Comparison of ENCODE assay signal across 1 cellular context in the genomic region with DNA sequence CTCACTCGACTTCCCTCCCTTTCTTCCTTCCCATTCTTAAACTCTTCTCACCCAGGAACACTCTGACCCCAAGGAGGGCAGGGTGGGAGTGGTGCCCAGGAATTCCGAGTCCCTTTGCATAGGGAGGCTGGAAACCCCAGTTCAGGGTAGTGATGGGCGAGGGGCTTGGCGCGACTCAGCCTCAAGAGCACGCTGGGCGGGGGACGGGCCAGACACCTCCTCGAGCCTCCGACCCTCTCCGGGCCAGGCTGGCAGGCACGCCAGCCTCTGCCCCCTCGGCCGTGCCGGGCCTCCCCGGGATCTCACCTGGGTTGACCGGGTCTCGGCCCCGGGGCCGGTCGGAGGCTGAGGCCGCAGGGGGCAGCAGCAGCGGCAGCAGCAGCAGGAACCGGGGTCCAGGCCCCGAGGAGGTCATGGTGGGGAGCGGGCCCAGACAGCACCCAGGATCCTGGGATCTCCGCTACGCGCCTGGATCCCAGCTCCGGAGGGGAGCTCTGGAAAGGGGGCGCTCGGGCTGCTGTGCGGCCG.
TF ChIP-seq lines count a peak whose summit lies in the region.

No MANE protein-coding gene starts in this region.

TF ChIP-seq in A549, 52 proteins besides CTCF, POLR2A, EP300 and RAD21:
- TF ChIP-seq, protein P1, sequence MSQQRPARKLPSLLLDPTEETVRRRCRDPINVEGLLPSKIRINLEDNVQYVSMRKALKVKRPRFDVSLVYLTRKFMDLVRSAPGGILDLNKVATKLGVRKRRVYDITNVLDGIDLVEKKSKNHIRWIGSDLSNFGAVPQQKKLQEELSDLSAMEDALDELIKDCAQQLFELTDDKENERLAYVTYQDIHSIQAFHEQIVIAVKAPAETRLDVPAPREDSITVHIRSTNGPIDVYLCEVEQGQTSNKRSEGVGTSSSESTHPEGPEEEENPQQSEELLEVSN (IDR thresholded peaks at IDR 0.05; ENCODE audit: borderline replicate concordance, low read depth): 0 out of 2 replicates have a peak, but pooled peaks have one; percentile 61
- TF ChIP-seq, protein P2, sequence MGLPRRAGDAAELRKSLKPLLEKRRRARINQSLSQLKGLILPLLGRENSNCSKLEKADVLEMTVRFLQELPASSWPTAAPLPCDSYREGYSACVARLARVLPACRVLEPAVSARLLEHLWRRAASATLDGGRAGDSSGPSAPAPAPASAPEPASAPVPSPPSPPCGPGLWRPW (IDR thresholded peaks at IDR 0.05): no peak
- TF ChIP-seq RARB (CRISPR knock-in tag; IDR thresholded peaks at IDR 0.05): no peak
- TF ChIP-seq, protein P3, sequence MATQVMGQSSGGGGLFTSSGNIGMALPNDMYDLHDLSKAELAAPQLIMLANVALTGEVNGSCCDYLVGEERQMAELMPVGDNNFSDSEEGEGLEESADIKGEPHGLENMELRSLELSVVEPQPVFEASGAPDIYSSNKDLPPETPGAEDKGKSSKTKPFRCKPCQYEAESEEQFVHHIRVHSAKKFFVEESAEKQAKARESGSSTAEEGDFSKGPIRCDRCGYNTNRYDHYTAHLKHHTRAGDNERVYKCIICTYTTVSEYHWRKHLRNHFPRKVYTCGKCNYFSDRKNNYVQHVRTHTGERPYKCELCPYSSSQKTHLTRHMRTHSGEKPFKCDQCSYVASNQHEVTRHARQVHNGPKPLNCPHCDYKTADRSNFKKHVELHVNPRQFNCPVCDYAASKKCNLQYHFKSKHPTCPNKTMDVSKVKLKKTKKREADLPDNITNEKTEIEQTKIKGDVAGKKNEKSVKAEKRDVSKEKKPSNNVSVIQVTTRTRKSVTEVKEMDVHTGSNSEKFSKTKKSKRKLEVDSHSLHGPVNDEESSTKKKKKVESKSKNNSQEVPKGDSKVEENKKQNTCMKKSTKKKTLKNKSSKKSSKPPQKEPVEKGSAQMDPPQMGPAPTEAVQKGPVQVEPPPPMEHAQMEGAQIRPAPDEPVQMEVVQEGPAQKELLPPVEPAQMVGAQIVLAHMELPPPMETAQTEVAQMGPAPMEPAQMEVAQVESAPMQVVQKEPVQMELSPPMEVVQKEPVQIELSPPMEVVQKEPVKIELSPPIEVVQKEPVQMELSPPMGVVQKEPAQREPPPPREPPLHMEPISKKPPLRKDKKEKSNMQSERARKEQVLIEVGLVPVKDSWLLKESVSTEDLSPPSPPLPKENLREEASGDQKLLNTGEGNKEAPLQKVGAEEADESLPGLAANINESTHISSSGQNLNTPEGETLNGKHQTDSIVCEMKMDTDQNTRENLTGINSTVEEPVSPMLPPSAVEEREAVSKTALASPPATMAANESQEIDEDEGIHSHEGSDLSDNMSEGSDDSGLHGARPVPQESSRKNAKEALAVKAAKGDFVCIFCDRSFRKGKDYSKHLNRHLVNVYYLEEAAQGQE (IDR thresholded peaks at IDR 0.05): no peak
